21 cellular contexts compared by ENCODE assay signal in genomic region chr4:118047043-118047442, GRCh38. TPM values are rescaled to one million over a fixed set of nuclear protein-coding genes. Genes with fewer than 3 reads are reported as not detected.
DNase-seq lines count a peak whose midpoint lies in the region.
"Had no signal": no experiment of that assay in that cellular context is flagged by ENCODE, and none has a peak within 500 bp of the region (broad histone marks: within the 10 kb centered on the region; RNA-seq: fewer than 3 reads in every experiment).

No MANE protein-coding gene starts in this region.

- DNase-seq in COLO829 (ENCODE audit: low spot score) (peak; percentile 20), RPMI7951 (ENCODE audit: low read depth) (peak; percentile 0), foreskin melanocyte (peak; percentile 55), NCI-H345 treated with DMSO at 0.1 percent for 48 hours (lab: John Stamatoyannopoulos, UW; ENCODE audit: unreplicated experiment) (no peak), COR-L47 (lab: John Stamatoyannopoulos, UW) (no peak)
- DNase-seq: 8988T; ACHN; BE2C; C1 segment of cervical spinal cord; CD4-positive, alpha-beta memory T cell; CD4-positive, CD25-positive, alpha-beta regulatory T cell; CD8-positive, alpha-beta memory T cell; DMS 273 treated with DMSO at 0.1 percent for 48 hours; DMS153; DMS53; DMS79; DND-41; EL; GDM1 had no signal

RNA-seq across cellular contexts. Expression of gene NDST3, which starts 12.8 kb away (rescaled TPM):
- not detected in 2 replicates for total RNA-seq in RPMI7951 (2014; rRNA removed; shearing (Covaris generic))
- total RNA-seq: CD4-positive, alpha-beta memory T cell; CD4-positive, CD25-positive, alpha-beta regulatory T cell; CD8-positive, alpha-beta memory T cell; G401; GM12878 had no signal

Comparison
In these comparisons a context has a peak if more than half of its experiments do, and no peak if none do; other contexts are left out.
1. DNase-seq: peak in COLO829 (single experiment), RPMI7951 (single experiment) and foreskin melanocyte (single experiment); none in NCI-H345 treated with DMSO at 0.1 percent for 48 hours (single experiment) and COR-L47 (single experiment).